Comparison of ENCODE assay signal across 24 cellular contexts in the genomic region with DNA sequence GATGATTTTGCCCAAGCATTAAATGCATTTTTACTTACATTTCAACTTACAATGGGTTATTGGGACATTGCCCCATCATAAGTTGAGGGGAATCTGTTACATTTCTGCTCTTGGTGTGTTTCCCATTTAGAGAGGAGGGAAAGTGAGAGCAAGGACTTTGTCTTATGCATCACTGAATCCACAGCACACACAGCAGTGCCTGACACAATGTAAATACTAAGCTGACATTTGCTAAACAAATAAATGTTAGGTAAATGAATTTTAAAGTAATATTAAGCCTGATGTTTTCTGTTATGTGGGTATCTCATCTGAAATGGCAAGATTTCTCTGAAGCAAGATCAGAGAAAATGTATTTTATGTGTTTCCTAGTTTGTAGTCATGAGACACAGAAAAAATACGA.
A peak's percentile ranks its signal among the peaks of the same experiment; 100 is the strongest.
DNase-seq lines count a peak whose midpoint lies in the region; ATAC-seq, FAIRE-seq and TF ChIP-seq lines count a peak whose summit lies in the region.
"Had no signal": no experiment of that assay in that cellular context is flagged by ENCODE, and none has a peak within 500 bp of the region (broad histone marks: within the 10 kb centered on the region; RNA-seq: fewer than 3 reads in every experiment).

No MANE protein-coding gene starts in this region.

- no peaks in the 10 kb centered on the region for H4K20me1 ChIP-seq in MM.1S (ENCODE audit: insufficient read depth, low read length)
- no peaks in the 10 kb centered on the region for H4K20me1 ChIP-seq in PC-3 (ENCODE audit: low read length)

- CTCF ChIA-PET in PC-3 (lab: Charles Lee) = no interaction called here

- 0 out of 2 replicates have a peak, but pooled peaks have one; percentile 35 for ATAC-seq in PC-3
- peak; percentile 57 for ATAC-seq in mucosa of descending colon
- ATAC-seq: GM23338, T-cell had no signal

- H3K9me3 ChIP-seq in MM.1S (replicated peaks; ENCODE audit: insufficient read depth, low read length) (no peaks in the 10 kb centered on the region), PC-3 (ENCODE audit: low read length) (no peaks in the 10 kb centered on the region), mucosa of descending colon (no peaks in the 10 kb centered on the region)
- H3K9me3 ChIP-seq: MG63, SK-N-SH had no signal

- no TSS peak for BruUV-seq in PC-3 (replicated peaks; lab: Mats Ljungman, UMichigan)

- no peak for FAIRE-seq in HTR-8/SVneo (lab: Jason Lieb, UNC)
- FAIRE-seq: GM12891, GM19239 had no signal

- H3K9me2 ChIP-seq in MM.1S (replicated peaks; ENCODE audit: insufficient read depth, low read length) (no peaks in the 10 kb centered on the region), PC-3 (replicated peaks; ENCODE audit: low read length) (no peaks in the 10 kb centered on the region)
- H3K9me2 ChIP-seq: SK-N-SH had no signal

- H3K4me2 ChIP-seq in MM.1S (ENCODE audit: low read depth, low read length) (peak overlapping the region; percentile 18; the same call in 1 of the 2 replicates), PC-3 (ENCODE audit: low read length) (no peak overlapping the region)
- H3K4me2 ChIP-seq: GM23338, SK-N-SH had no signal

- H3K79me2 ChIP-seq in MM.1S (ENCODE audit: low read length) = no peaks in the 10 kb centered on the region
- H3K79me2 ChIP-seq in PC-3 (ENCODE audit: low read length) = no peaks in the 10 kb centered on the region

- POLR2A ChIA-PET in PC-3 (lab: Charles Lee; ENCODE audit: unreplicated experiment) = no interaction called here

- H3K4me3 ChIP-seq in MM.1S (ENCODE audit: low read length) (no peak overlapping the region), PC-3 (ENCODE audit: low read length) (no peak overlapping the region), mucosa of descending colon (no peak overlapping the region)
- H3K4me3 ChIP-seq: GM23338, MG63 had no signal

- H2AFZ ChIP-seq in MM.1S (ENCODE audit: low read length) (no peak overlapping the region), PC-3 (ENCODE audit: low read length) (no peak overlapping the region)
- H2AFZ ChIP-seq: GM23338 had no signal

- TF ChIP-seq CTCF in MM.1S (IDR thresholded peaks at IDR 0.05; ENCODE audit: low read length) = no peak
- TF ChIP-seq CTCF in PC-3 (conservative IDR thresholded peaks at IDR 0.05; ENCODE audit: low read depth, low read length) = no peak
- TF ChIP-seq CTCF in mucosa of descending colon (IDR thresholded peaks at IDR 0.05) = no peak

- intact Hi-C loops in PC-3 (cut with micrococcal nuclease) (no loop called here), mucosa of descending colon (cut with DNase I, micrococcal nuclease) (no loop called here)

- DNase-seq in NCI-H1092 treated with DMSO at 0.1 percent for 48 hours (lab: John Stamatoyannopoulos, UW) = peak; percentile 32
- DNase-seq in NCI-H1092 (lab: John Stamatoyannopoulos, UW) = no peak
- DNase-seq in MM.1S = no peak
- DNase-seq in PC-3 = no peak
- no peak for DNase-seq in mucosa of descending colon
- DNase-seq in HTR-8/SVneo (ENCODE audit: insufficient read length, low spot score) = no peak
- DNase-seq in HuH-7.5 (ENCODE audit: low spot score) = no peak
- no peak for DNase-seq in caudate nucleus (lab: John Stamatoyannopoulos, UW)
- DNase-seq: 8988T, COR-L47, HCEC 1CT, Kasumi-1, MG63, NCI-H1105 treated with DMSO at 0.1 percent for 48 hours, NCI-H1930, NCI-H2171, NCI-H446, Right ventricle myocardium superior, T-cell had no signal

- H3K36me3 ChIP-seq in MM.1S (replicated peaks; ENCODE audit: insufficient read depth, low read length) (no peaks in the 10 kb centered on the region), PC-3 (ENCODE audit: low read depth, low read length) (no peaks in the 10 kb centered on the region), mucosa of descending colon (ENCODE audit: low read depth) (no peaks in the 10 kb centered on the region)
- H3K36me3 ChIP-seq: MG63 had no signal

- H3K27ac ChIP-seq in MM.1S (ENCODE audit: low read length) (peak overlapping the region; percentile 23; the same call in 1 of the 2 replicates), PC-3 (ENCODE audit: low read length) (no peak overlapping the region), caudate nucleus (ENCODE audit: low read depth, low read length) (no peak overlapping the region)
- H3K27ac ChIP-seq: HL-60 had no signal

- H3F3A ChIP-seq in MM.1S (ENCODE audit: insufficient read depth, low read length) (no peaks in the 10 kb centered on the region), PC-3 (ENCODE audit: low read length, unreplicated experiment) (no peaks in the 10 kb centered on the region)

- H3K9ac ChIP-seq in MM.1S (ENCODE audit: low read length) (no peak overlapping the region), PC-3 (ENCODE audit: low read length) (no peak overlapping the region)
- H3K9ac ChIP-seq: SK-N-SH had no signal

- H3K27me3 ChIP-seq in MM.1S (replicated peaks; ENCODE audit: insufficient read depth, low read length) (no peaks in the 10 kb centered on the region), PC-3 (ENCODE audit: low read length) (no peaks in the 10 kb centered on the region)
- H3K27me3 ChIP-seq: MG63 had no signal

- H3K4me1 ChIP-seq in MM.1S (ENCODE audit: low read length) (no peaks in the 10 kb centered on the region), PC-3 (ENCODE audit: insufficient read depth, low read length) (peaks cover 15% of the 10 kb centered on the region), mucosa of descending colon (ENCODE audit: low read depth) (no peaks in the 10 kb centered on the region)
